8 cellular contexts compared by ENCODE assay signal in the genomic region with DNA sequence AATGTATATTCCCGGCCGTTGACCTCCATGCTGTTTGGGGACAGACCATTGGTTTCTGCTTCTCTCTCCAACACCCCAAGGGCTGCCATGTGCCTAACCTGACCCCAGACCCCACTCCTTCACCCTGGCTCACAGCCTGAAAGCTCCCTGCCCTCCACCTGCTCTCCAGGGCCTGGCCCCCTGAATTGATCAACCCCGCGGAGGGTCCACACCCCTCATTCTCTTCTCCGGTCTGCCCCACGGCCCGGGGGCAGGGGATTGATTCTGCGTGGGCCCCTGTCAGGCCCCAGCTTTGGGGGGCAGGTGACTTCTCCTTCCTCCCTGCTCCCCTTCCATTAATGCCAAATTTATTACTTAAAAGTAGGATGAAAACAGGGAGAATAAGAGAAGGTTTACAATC.
A peak's percentile ranks its signal among the peaks of the same experiment; 100 is the strongest.
DNase-seq lines count a peak whose midpoint lies in the region; ATAC-seq and TF ChIP-seq lines count a peak whose summit lies in the region.
"Not testable (repeated sequence)": the region's sequence is repeated elsewhere in the genome, so short reads cannot be mapped to it uniquely, and the experiment has no call there.

No MANE protein-coding gene starts in this region.

- H3K4me3 Mint-ChIP-seq in CD8-positive, alpha-beta T cell, result peak overlapping the region; percentile 81
- peak overlapping the region; percentile 85 for H3K4me3 Mint-ChIP-seq in activated naive CD8-positive, alpha-beta T cell
- peak overlapping the region; percentile 92 for H3K4me3 Mint-ChIP-seq in nephron progenitor cell
- peak overlapping the region; percentile 81 to 83 for H3K4me3 Mint-ChIP-seq in stimulated activated naive CD8-positive, alpha-beta T cell treated with anti-CD3 and anti-CD28 coated beads, Interleukin-15, amount 100 ng/mL, for 72 hours

- not testable (repeated sequence) for TF ChIP-seq CTCF in CD8-positive, alpha-beta T cell (IDR thresholded peaks at IDR 0.05); WERI-Rb-1 (IDR thresholded peaks at IDR 0.05; ENCODE audit: low read depth, low read length); nephron progenitor cell (IDR thresholded peaks at IDR 0.05)

- intact Hi-C loops in CD8-positive, alpha-beta T cell (cut with DNase I, micrococcal nuclease), result loop anchor here (2.0 to 10.0 kb wide), 4 partner anchors 20 to 606 kb away; partner anchors contain the start of genes CRLF3 (in 1 of the 2) and GOSR1 (in 1 of the 2)

- POLR2A ChIA-PET in CD8-positive, alpha-beta T cell (lab: Charles Lee), result not testable (repeated sequence)

- H3K9me3 Mint-ChIP-seq in CD8-positive, alpha-beta T cell; activated naive CD8-positive, alpha-beta T cell (ENCODE audit: low read depth); nephron progenitor cell; stimulated activated naive CD8-positive, alpha-beta T cell treated with anti-CD3 and anti-CD28 coated beads, Interleukin-15, amount 100 ng/mL, for 72 hours: not testable (repeated sequence)

- H3K4me1 ChIP-seq in CD8-positive, alpha-beta T cell (ENCODE audit: insufficient read depth, low read length); ectodermal cell (ENCODE audit: control insufficient read depth, insufficient read depth, low read length): not testable (repeated sequence)

- CTCF ChIA-PET in CD8-positive, alpha-beta T cell (lab: Charles Lee), result not testable (repeated sequence)

- not testable (repeated sequence) for H3K27me3 ChIP-seq in CD8-positive, alpha-beta T cell (ENCODE audit: insufficient read depth, low read length); WERI-Rb-1 (ENCODE audit: insufficient read depth, low read depth, severe bottlenecking); ectodermal cell (ENCODE audit: control insufficient read depth, insufficient read depth, low read length, poor library complexity, severe bottlenecking)

- not testable (repeated sequence) for H3K27me3 Mint-ChIP-seq in CD8-positive, alpha-beta T cell (ENCODE audit: low read depth); activated naive CD8-positive, alpha-beta T cell; nephron progenitor cell (ENCODE audit: low read depth, poor library complexity)
- H3K27me3 Mint-ChIP-seq in stimulated activated naive CD8-positive, alpha-beta T cell treated with anti-CD3 and anti-CD28 coated beads, Interleukin-15, amount 100 ng/mL, for 72 hours, result peaks cover 45% of the 10 kb centered on the region

- not testable (repeated sequence) for ATAC-seq in CD8-positive, alpha-beta T cell; stimulated activated naive CD8-positive, alpha-beta T cell treated with anti-CD3 and anti-CD28 coated beads, Interleukin-15, amount 100 ng/mL, for 72 hours

- H3K27ac ChIP-seq in CD8-positive, alpha-beta T cell (ENCODE audit: low read depth, low read length); ectodermal cell (ENCODE audit: insufficient read depth, low read depth, low read length, poor library complexity, severe bottlenecking): not testable (repeated sequence)
- peak overlapping the region; percentile 83; the same call in 1 of the 2 replicates for H3K27ac ChIP-seq in WERI-Rb-1

- H3K4me1 Mint-ChIP-seq in CD8-positive, alpha-beta T cell (ENCODE audit: low read depth), result peaks cover 27% of the 10 kb centered on the region
- H3K4me1 Mint-ChIP-seq in activated naive CD8-positive, alpha-beta T cell (ENCODE audit: low read depth), result peaks cover 22% of the 10 kb centered on the region
- H3K4me1 Mint-ChIP-seq in nephron progenitor cell, result peaks cover 40% of the 10 kb centered on the region
- H3K4me1 Mint-ChIP-seq in stimulated activated naive CD8-positive, alpha-beta T cell treated with anti-CD3 and anti-CD28 coated beads, Interleukin-15, amount 100 ng/mL, for 72 hours, result peaks cover 48% of the 10 kb centered on the region

- not testable (repeated sequence) for H3K36me3 ChIP-seq in CD8-positive, alpha-beta T cell (ENCODE audit: insufficient read depth, low read length); WERI-Rb-1; ectodermal cell (ENCODE audit: control insufficient read depth, insufficient read depth, low read length)

- not testable (repeated sequence) for H3K36me3 Mint-ChIP-seq in CD8-positive, alpha-beta T cell; activated naive CD8-positive, alpha-beta T cell; nephron progenitor cell (ENCODE audit: low read depth)

- 48 to 49% methylated on average over 8 of the region's 8 CpGs for WGBS in ectodermal cell, 2 experiments

- not testable (repeated sequence) for H3K27ac Mint-ChIP-seq in CD8-positive, alpha-beta T cell; activated naive CD8-positive, alpha-beta T cell
- H3K27ac Mint-ChIP-seq in nephron progenitor cell, result peak overlapping the region; percentile 85
- H3K27ac Mint-ChIP-seq in stimulated activated naive CD8-positive, alpha-beta T cell treated with anti-CD3 and anti-CD28 coated beads, Interleukin-15, amount 100 ng/mL, for 72 hours, result peak overlapping the region in 1 of 2 donors; percentile 92

- not testable (repeated sequence) for DNase-seq in CD8-positive, alpha-beta T cell; Jurkat, Clone E6-1 (ENCODE audit: low read depth, low spot score); WERI-Rb-1; nephron progenitor cell; stimulated activated naive CD8-positive, alpha-beta T cell treated with anti-CD3 and anti-CD28 coated beads, Interleukin-15, amount 100 ng/mL, for 72 hours

- not testable (repeated sequence) for H3K4me3 ChIP-seq in CD8-positive, alpha-beta T cell (ENCODE audit: low read depth, low read length)
- peak overlapping the region; percentile 55; the same call in 1 of the 2 replicates for H3K4me3 ChIP-seq in Jurkat, Clone E6-1 (ENCODE audit: low read length)
- H3K4me3 ChIP-seq in WERI-Rb-1 (ENCODE audit: low read depth, low read length) (peak overlapping the region; percentile 72), ectodermal cell (ENCODE audit: insufficient read depth, low read depth, low read length) (peak overlapping the region; percentile 73), iPS-11a (ENCODE audit: low read depth, low read length) (peak overlapping the region; percentile 72)

- not testable (repeated sequence) for H3K9me3 ChIP-seq in CD8-positive, alpha-beta T cell (ENCODE audit: low read length); WERI-Rb-1 (ENCODE audit: severe bottlenecking); ectodermal cell (ENCODE audit: control insufficient read depth, low read length)
